In genomic region chr1:33548319-33548718, GRCh38 we compare ENCODE assay signal across 17 cellular contexts.
"Had no signal": no experiment of that assay in that cellular context is flagged by ENCODE, and none has a peak within 500 bp of the region (broad histone marks: within the 10 kb centered on the region; RNA-seq: fewer than 3 reads in every experiment).

No MANE protein-coding gene starts in this region.

- H3K4me3 ChIP-seq: gastrocnemius medialis, heart right ventricle, mucosa of descending colon, sigmoid colon, skin epidermis, stomach, uterus had no signal

- H3K4me1 ChIP-seq: gastrocnemius medialis, heart right ventricle, sigmoid colon, stomach, uterus had no signal

- H3K27ac ChIP-seq: gastrocnemius medialis, heart right ventricle, sigmoid colon, skin epidermis, stomach, uterus had no signal

- H3K27me3 ChIP-seq: gastrocnemius medialis, heart right ventricle, sigmoid colon, stomach, uterus had no signal

- H3K9me3 ChIP-seq: uterus had no signal

- DNase-seq: effector CD4-positive, alpha-beta T cell; endodermal cell; erythroblast; gastrocnemius medialis; heart right ventricle; islet precursor cell; mammary epithelial cell; mucosa of descending colon; naive thymus-derived CD8-positive, alpha-beta T cell; posterior cingulate gyrus; sigmoid colon; stimulated activated CD4-positive, alpha-beta T cell treated with anti-CD3 and anti-CD28 coated beads, Interleukin-12 subunit alpha, Interleukin-12 subunit beta, amount 100 ng/mL, for 4 hours; stimulated activated naive CD4-positive, alpha-beta T cell; stomach; substantia nigra; uterus had no signal

- H3K36me3 ChIP-seq: gastrocnemius medialis, sigmoid colon, stomach, uterus had no signal
